ENCODE assay signal across 9 cellular contexts in the genomic region with DNA sequence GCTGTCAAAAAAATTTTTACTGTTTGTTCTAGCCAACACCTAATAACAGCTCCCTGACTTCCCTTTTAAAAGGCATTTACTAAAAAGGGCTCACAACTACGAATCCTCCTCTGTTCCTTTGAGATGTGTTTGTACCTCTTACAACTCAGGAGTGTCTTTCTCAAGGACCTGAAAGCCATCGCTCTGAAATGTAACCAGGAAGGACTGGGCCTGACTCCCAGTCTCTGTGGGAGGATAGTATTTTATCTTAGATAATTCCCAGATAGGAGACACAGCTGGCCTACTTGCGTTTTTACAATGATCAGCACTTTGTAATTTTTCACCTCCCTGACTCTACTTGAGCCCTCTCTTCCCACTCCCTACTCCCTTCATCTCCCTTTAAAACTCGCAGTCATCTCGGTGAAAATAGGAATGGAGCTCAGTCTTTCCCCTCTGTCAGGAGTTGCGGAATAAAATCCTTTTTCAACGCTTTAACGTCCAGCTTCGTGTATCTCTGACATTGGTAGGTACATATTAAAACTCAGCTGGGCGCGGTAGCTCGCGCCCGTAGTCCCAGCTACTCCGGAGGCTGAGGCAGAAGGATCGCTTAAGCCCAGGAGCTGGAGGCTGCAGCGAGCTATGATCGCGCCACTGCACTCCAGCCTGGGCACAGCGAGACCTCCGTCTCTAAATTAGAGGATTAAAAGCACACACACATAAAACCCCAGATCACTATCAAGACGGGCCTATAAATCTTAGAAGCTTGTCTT. TPM values are rescaled to one million over a fixed set of nuclear protein-coding genes. Genes with fewer than 3 reads are reported as not detected.
A peak's percentile ranks its signal among the peaks of the same experiment; 100 is the strongest.
DNase-seq lines count a peak whose midpoint lies in the region; ATAC-seq and TF ChIP-seq lines count a peak whose summit lies in the region.
"Had no signal": no experiment of that assay in that cellular context is flagged by ENCODE, and none has a peak within 500 bp of the region (broad histone marks: within the 10 kb centered on the region; RNA-seq: fewer than 3 reads in every experiment).

No MANE protein-coding gene starts in this region.

- H3K9me3 ChIP-seq in HUES6 (ENCODE audit: control insufficient read depth, insufficient read depth, low read depth, low read length) (no peaks in the 10 kb centered on the region), ascending aorta (no peaks in the 10 kb centered on the region), left lung (no peaks in the 10 kb centered on the region), upper lobe of left lung (no peaks in the 10 kb centered on the region)

- TF ChIP-seq POLR2A in upper lobe of left lung (IDR thresholded peaks at IDR 0.05): no peak

- peaks cover 10% of the 10 kb centered on the region; the same call in 1 of the 2 replicates for H3K36me3 ChIP-seq in ACC112 (ENCODE audit: insufficient read depth, low read length)
- H3K36me3 ChIP-seq in HUES6 (ENCODE audit: control insufficient read depth, insufficient read depth, low read length): 0 out of 2 replicates have a peak, but pooled peaks cover 3% of the 10 kb centered on the region
- H3K36me3 ChIP-seq in ascending aorta: no peaks in the 10 kb centered on the region
- no peaks in the 10 kb centered on the region for H3K36me3 ChIP-seq in left lung
- no peaks in the 10 kb centered on the region for H3K36me3 ChIP-seq in upper lobe of left lung

- TF ChIP-seq EP300 in upper lobe of left lung (IDR thresholded peaks at IDR 0.05): no peak

- peak overlapping the region; percentile 88 for H3K4me3 ChIP-seq in ACC112 (ENCODE audit: low read depth, low read length)
- H3K4me3 ChIP-seq in HUES6 (ENCODE audit: low read depth, low read length): peak overlapping the region; percentile 73
- peak overlapping the region; percentile 79 to 89 for H3K4me3 ChIP-seq in ascending aorta
- peak overlapping the region; percentile 88 to 94 for H3K4me3 ChIP-seq in left lung
- peak overlapping the region; percentile 63 to 81 (median 78) for H3K4me3 ChIP-seq in upper lobe of left lung

- H3K27ac ChIP-seq in ACC112 (ENCODE audit: low read depth, low read length) (peak overlapping the region; percentile 79), HUES6 (ENCODE audit: low read depth, low read length) (peak overlapping the region; percentile 97; the same call in 1 of the 2 replicates), ascending aorta (peak overlapping the region; percentile 97), left lung (peak overlapping the region; percentile 97 to 100), upper lobe of left lung (peak overlapping the region; percentile 97 to 100 (median 98))

- TF ChIP-seq CTCF in ascending aorta (IDR thresholded peaks at IDR 0.05): no peak
- no peak for TF ChIP-seq CTCF in left lung (IDR thresholded peaks at IDR 0.05)
- no peak for TF ChIP-seq CTCF in upper lobe of left lung (IDR thresholded peaks at IDR 0.05)

- no peak for DNase-seq in ascending aorta (ENCODE audit: low spot score in 2 of 2)
- DNase-seq in left lung: peak in 1 of 2 donors; percentile 71
- peak in 1 of 2 donors; percentile 39 for DNase-seq in upper lobe of left lung
- no peak for DNase-seq in hypothalamus (lab: John Stamatoyannopoulos, UW)
- no peak for DNase-seq in NCI-H774 (lab: John Stamatoyannopoulos, UW)

- H3K4me1 ChIP-seq in ACC112 (ENCODE audit: control insufficient read depth, insufficient read depth, low read length, unreplicated experiment) (peaks cover 12% of the 10 kb centered on the region), HUES6 (ENCODE audit: control insufficient read depth, insufficient read depth, low read length) (peaks cover 20% of the 10 kb centered on the region), ascending aorta (peaks cover 0 to 15% of the 10 kb centered on the region in 2 donors), left lung (peaks cover 9 to 35% of the 10 kb centered on the region in 2 donors), upper lobe of left lung (peaks cover 21 to 30% (median 29%) of the 10 kb centered on the region in 4 donors)

- ATAC-seq in left lung: peak; percentile 14
- ATAC-seq in upper lobe of left lung (ENCODE audit: low FRiP score in 2 of 2): no peak
- ATAC-seq in GM19452 (IDR thresholded peaks at IDR 0.05; ENCODE audit: unreplicated experiment): no peak

- WGBS in upper lobe of left lung, 2 donors: 49 to 52% methylated on average over 21 to 22 of the region's 22 CpGs

- H3K9ac ChIP-seq in HUES6 (ENCODE audit: low read length): peak overlapping the region; percentile 79

- intact Hi-C loops in ascending aorta (cut with DNase I) (loop anchor here (1.0 to 2.0 kb wide), 2 partner anchors 38 to 116 kb away; a partner anchor contains a TSS), left lung (cut with DNase I) (no loop called here)

- peak overlapping the region; percentile 64 for H2AFZ ChIP-seq in ACC112 (ENCODE audit: low read length, unreplicated experiment)

- H3K27me3 ChIP-seq in ACC112 (ENCODE audit: insufficient read depth, low read length): no peaks in the 10 kb centered on the region
- H3K27me3 ChIP-seq in HUES6 (ENCODE audit: control insufficient read depth, insufficient read depth, low read length): no peaks in the 10 kb centered on the region
- H3K27me3 ChIP-seq in ascending aorta: no peaks in the 10 kb centered on the region
- no peaks in the 10 kb centered on the region for H3K27me3 ChIP-seq in left lung
- no peaks in the 10 kb centered on the region for H3K27me3 ChIP-seq in upper lobe of left lung

- peaks cover 42% of the 10 kb centered on the region for H3K79me2 ChIP-seq in ACC112 (ENCODE audit: control insufficient read depth, insufficient read depth, low read length, unreplicated experiment)

RNA-seq across cellular contexts. Expression of a gene that starts 1.1 kb away (rescaled TPM):
- total RNA-seq in ascending aorta (3.1 TPM), left lung (10 to 100 TPM; 19.7 to 22.1 TPM), upper lobe of left lung (10 to 100 TPM in 5 of 6 donors, 1 to 10 TPM in 1; 7.4 to 36.7 (median 18.3) TPM)

RNA-seq across cellular contexts. Expression of a gene that starts 13.2 kb away (rescaled TPM):
- total RNA-seq in ascending aorta (not detected), left lung (under 1 TPM; 0.05 to 0.06 TPM), upper lobe of left lung (not detected)
- total RNA-seq: lung microvascular endothelial cell had no signal

RNA-seq across cellular contexts. Expression of a gene that starts 38.1 kb away (rescaled TPM):
- total RNA-seq in ascending aorta (not detected), left lung (not detected), upper lobe of left lung (not detected)
